In genomic region chr3:183697610-183698317, GRCh38 we compare ENCODE assay signal across 1 cellular context.
TF ChIP-seq lines count a peak whose summit lies in the region.

Gene YEATS2, plus strand, starts transcription at chr3:183697797. Its CDS starts 17,366 bp downstream, at chr3:183715163.

TF ChIP-seq in HepG2, 621 proteins besides CTCF, POLR2A, EP300 and RAD21 (continued from another document and continues in another):
- TF ChIP-seq CBX2 (IDR thresholded peaks at IDR 0.05; ENCODE audit: low read depth, low read length) (no peak), CBX2 (CRISPR knock-in tag; IDR thresholded peaks at IDR 0.05; ENCODE audit: low read depth) (no peak), SIX4 (CRISPR knock-in tag; IDR thresholded peaks at IDR 0.05) (no peak), ZKSCAN5 (CRISPR knock-in tag; IDR thresholded peaks at IDR 0.05) (no peak), ZHX2 (IDR thresholded peaks at IDR 0.05; ENCODE audit: low read depth) (no peak), ZHX2 (CRISPR knock-in tag; IDR thresholded peaks at IDR 0.05; ENCODE audit: borderline replicate concordance) (0 out of 2 replicates have a peak, but pooled peaks have one; percentile 49), SRSF9 (IDR thresholded peaks at IDR 0.05; ENCODE audit: borderline replicate concordance, insufficient read depth, low read depth, low read length, poor library complexity, severe bottlenecking) (no peak), HNRNPH1 (optimal IDR thresholded peaks at IDR 0.05; ENCODE audit: low read depth, low read length) (no peak), TAF15 (IDR thresholded peaks at IDR 0.05; ENCODE audit: low read depth, low read length, poor library complexity, severe bottlenecking) (peak; percentile 34), AGO1 (IDR thresholded peaks at IDR 0.05; ENCODE audit: low read depth, low read length, poor library complexity, severe bottlenecking) (no peak), MAFF (IDR thresholded peaks at IDR 0.05; ENCODE audit: low read depth, low read length) (no peak), NCOR1 (IDR thresholded peaks at IDR 0.05; ENCODE audit: borderline replicate concordance, low read length) (no peak), STAT5B (CRISPR knock-in tag; IDR thresholded peaks at IDR 0.05) (no peak), MXD4 (CRISPR knock-in tag; IDR thresholded peaks at IDR 0.05) (0 out of 2 replicates have a peak, but pooled peaks have one; percentile 38), ZSCAN29 (CRISPR knock-in tag; conservative IDR thresholded peaks at IDR 0.05) (no peak), ZNF674 (CRISPR knock-in tag; IDR thresholded peaks at IDR 0.05; ENCODE audit: low read depth) (peak; percentile 56; the same call in 1 of the 2 replicates), REST (IDR thresholded peaks at IDR 0.05; ENCODE audit: borderline replicate concordance in 1 of 2, low read depth in 1 of 2, low read length in 2 of 2) (peak in 1 of 2 experiments; percentile 17; a peak in 1 of 4 replicates), KDM6A (CRISPR knock-in tag; IDR thresholded peaks at IDR 0.05; ENCODE audit: low read depth) (no peak), ZNF710 (CRISPR knock-in tag; IDR thresholded peaks at IDR 0.05; ENCODE audit: borderline replicate concordance) (no peak), KIAA2018 (CRISPR knock-in tag; IDR thresholded peaks at IDR 0.05; ENCODE audit: borderline replicate concordance) (no peak), GABPB1 (CRISPR knock-in tag; IDR thresholded peaks at IDR 0.05) (peak; percentile 67; the same call in 1 of the 2 replicates), ZNF792 (CRISPR knock-in tag; IDR thresholded peaks at IDR 0.05) (no peak), ZNF329 (CRISPR knock-in tag; IDR thresholded peaks at IDR 0.05; ENCODE audit: low read depth) (peak; percentile 43; the same call in 1 of the 2 replicates), YEATS2 (CRISPR knock-in tag; IDR thresholded peaks at IDR 0.05; ENCODE audit: borderline replicate concordance) (peak; percentile 26; the same call in 1 of the 2 replicates), NRL (CRISPR knock-in tag; IDR thresholded peaks at IDR 0.05; ENCODE audit: borderline replicate concordance) (no peak), ZBTB21 (CRISPR knock-in tag; IDR thresholded peaks at IDR 0.05) (no peak), ZNF576 (CRISPR knock-in tag; IDR thresholded peaks at IDR 0.05) (no peak), KLF12 (CRISPR knock-in tag; IDR thresholded peaks at IDR 0.05; ENCODE audit: borderline replicate concordance) (peak; percentile 52; the same call in 1 of the 2 replicates), ASH2L (IDR thresholded peaks at IDR 0.05; ENCODE audit: insufficient read length, low read depth, low read length) (peak; percentile 65), SNAPC4 (CRISPR knock-in tag; IDR thresholded peaks at IDR 0.05) (no peak)
